15 cellular contexts compared by ENCODE assay signal in the genomic region with DNA sequence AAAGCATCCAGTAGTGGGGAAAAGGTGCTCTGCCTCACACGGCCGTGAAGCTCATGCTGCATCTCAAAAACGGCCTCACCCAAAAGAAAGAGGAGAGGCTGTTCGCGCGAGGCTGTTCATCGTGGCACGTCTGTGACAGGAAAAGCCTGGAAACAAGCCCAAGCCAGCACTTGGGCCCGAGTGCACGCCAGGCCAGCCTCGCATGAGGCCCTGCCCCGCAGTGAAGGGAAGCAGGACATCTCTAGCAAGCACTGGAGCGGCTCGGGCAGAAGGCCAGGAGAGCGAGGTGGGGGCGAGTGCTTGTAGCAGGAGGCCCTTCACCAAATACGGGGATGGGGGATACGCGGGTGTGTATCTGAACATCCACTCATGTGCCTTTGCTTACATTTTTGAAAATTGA. TPM values are rescaled to one million over a fixed set of nuclear protein-coding genes. Genes with fewer than 3 reads are reported as not detected.
DNase-seq lines count a peak whose midpoint lies in the region.
"Had no signal": no experiment of that assay in that cellular context is flagged by ENCODE, and none has a peak within 500 bp of the region (broad histone marks: within the 10 kb centered on the region; RNA-seq: fewer than 3 reads in every experiment).

No MANE protein-coding gene starts in this region.

- peaks cover 2 to 4% (median 2%) of the 10 kb centered on the region in 3 donors for H3K27me3 Mint-ChIP-seq in immature natural killer cell (ENCODE audit: low read depth in 3 of 3)
- H3K27me3 Mint-ChIP-seq: CD4-positive, alpha-beta memory T cell had no signal

- peak; percentile 54 for DNase-seq in activated effector memory CD4-positive, alpha-beta T cell treated with anti-CD3 and anti-CD28 coated beads, Interleukin-2, amount 50 U/mL, for 16 hours
- DNase-seq in activated effector memory CD4-positive, alpha-beta T cell treated with Interleukin-2 at 50 U/mL for 16 hours = no peak
- DNase-seq in iPS-NIHi11 (ENCODE audit: low spot score) = peak; percentile 2
- no peak for DNase-seq in mucosa of gallbladder (ENCODE audit: low spot score)
- DNase-seq in AG08396 (ENCODE audit: low spot score) = no peak
- DNase-seq in immature natural killer cell = no peak
- DNase-seq: CD4-positive, alpha-beta memory T cell; KBM-7; NCI-H1105; NCI-H2081 treated with DMSO at 0.1 percent for 48 hours; NCI-H510A; NCI-H748 treated with DMSO at 0.1 percent for 48 hours; NK-92 treated with Interleukin-12 subunit alpha and Interleukin-12 subunit beta, amount 100 ng/mL, for 24 hours had no signal

- no peaks in the 10 kb centered on the region for H3K27me3 ChIP-seq in rectal smooth muscle tissue (ENCODE audit: control insufficient read depth, insufficient read depth, low read length)
- H3K27me3 ChIP-seq: Peyer's patch had no signal

- no peaks in the 10 kb centered on the region for H3K36me3 ChIP-seq in rectal smooth muscle tissue (ENCODE audit: control insufficient read depth, insufficient read depth, low read length)

- no peak overlapping the region for H3K4me3 Mint-ChIP-seq in immature natural killer cell
- H3K4me3 Mint-ChIP-seq: CD4-positive, alpha-beta memory T cell had no signal

- H3K9me3 Mint-ChIP-seq in immature natural killer cell = peaks cover 0 to 2% (median 0%) of the 10 kb centered on the region in 6 donors

- peaks cover 4% of the 10 kb centered on the region for H3K4me1 ChIP-seq in rectal smooth muscle tissue (ENCODE audit: control insufficient read depth, insufficient read depth, low read length)
- H3K4me1 ChIP-seq: Peyer's patch had no signal

- peak overlapping the region; percentile 57 for H3K27ac ChIP-seq in rectal smooth muscle tissue (ENCODE audit: low read depth, low read length)
- H3K27ac ChIP-seq: Peyer's patch had no signal

- H3K27ac Mint-ChIP-seq in immature natural killer cell = peak overlapping the region in 1 of 6 donors; percentile 35

- no peak overlapping the region for H3K9ac ChIP-seq in rectal smooth muscle tissue (ENCODE audit: low read length)

- H3K4me3 ChIP-seq in rectal smooth muscle tissue (ENCODE audit: low read length) = no peak overlapping the region
- H3K4me3 ChIP-seq: Peyer's patch had no signal

- H3K36me3 Mint-ChIP-seq in immature natural killer cell = peaks cover 18 to 25% (median 23%) of the 10 kb centered on the region in 3 donors

- H3K4me1 Mint-ChIP-seq in immature natural killer cell = peaks cover 6 to 10% of the 10 kb centered on the region in 2 donors

RNA-seq across cellular contexts. Expression of gene MXD4, which starts 39.9 kb away (rescaled TPM):
- 98.4 TPM for total RNA-seq in mucosa of gallbladder
- 10 to 100 TPM; 55.0 to 56.1 (median 55.0) TPM for polyA plus RNA-seq in immature natural killer cell

RNA-seq across cellular contexts. Expression of gene HAUS3, which starts 59.9 kb away (rescaled TPM):
- 12.0 TPM for total RNA-seq in mucosa of gallbladder
- 10 to 100 TPM; 12.8 to 21.7 (median 16.5) TPM for polyA plus RNA-seq in immature natural killer cell

RNA-seq across cellular contexts. Expression of gene POLN, which starts 59.9 kb away (rescaled TPM):
- 7.7 TPM for total RNA-seq in mucosa of gallbladder
- 1 to 10 TPM in 1 of 3 donors, under 1 TPM in 1, not detected in 1; 0.41 to 1.6 TPM for polyA plus RNA-seq in immature natural killer cell

Comparison
In these comparisons a context has a peak if more than half of its experiments do, and no peak if none do; other contexts are left out.
1. DNase-seq: peak in activated effector memory CD4-positive, alpha-beta T cell treated with anti-CD3 and anti-CD28 coated beads, Interleukin-2, amount 50 U/mL, for 16 hours (single experiment) and iPS-NIHi11 (single experiment); none in activated effector memory CD4-positive, alpha-beta T cell treated with Interleukin-2 at 50 U/mL for 16 hours (single experiment), mucosa of gallbladder (single experiment), AG08396 (single experiment) and immature natural killer cell (0 of 3).